Comparison of ENCODE assay signal across 8 cellular contexts in genomic region chr12:103840881-103841689, GRCh38. TPM values are rescaled to one million over a fixed set of nuclear protein-coding genes. Genes with fewer than 3 reads are reported as not detected.
DNase-seq lines count a peak whose midpoint lies in the region; ATAC-seq, FAIRE-seq and TF ChIP-seq lines count a peak whose summit lies in the region.

TSS of gene NT5DC3 (minus strand) at chr12:103841234. CDS start at chr12:103841156, 78 bp downstream.

- peak within 1 kb of the TSS; percentile 91 for H2AFZ ChIP-seq in OCI-LY7 (ENCODE audit: low read length)

- POLR2A ChIA-PET in OCI-LY7 (lab: Charles Lee): interaction anchor here (0.5 to 1.3 kb wide), 4 partner anchors 8 to 811 kb away, joined by 3 to 8 read pairs (median 4); partner anchors contain the start of gene NFYB

- no peak within 1 kb of the TSS for H3K27ac ChIP-seq in OCI-LY7 (ENCODE audit: low read depth, low read length, poor library complexity, severe bottlenecking)

- H3K9me3 Mint-ChIP-seq in activated T-cell treated with anti-CD3 and anti-CD28 coated beads, Interleukin-2, amount 50 U/mL, for 24 hours: no peaks in the 10 kb centered on the region

- no peaks in the 10 kb centered on the region for H3K36me3 ChIP-seq in OCI-LY7 (ENCODE audit: insufficient read depth, low read length)

- intact Hi-C loops in OCI-LY7 (cut with micrococcal nuclease; ENCODE audit: unreplicated experiment): loop anchor here (2.0 kb wide), 1 partner anchor 90 kb away; the partner anchor contains the start of gene HSP90B1

- H3K4me1 ChIP-seq in OCI-LY7 (ENCODE audit: insufficient read depth, low read length, poor library complexity, severe bottlenecking): peaks cover 14% of the 10 kb centered on the region

- TF ChIP-seq CTCF in OCI-LY7 (conservative IDR thresholded peaks at IDR 0.05; ENCODE audit: low read length): no peak

- peak within 1 kb of the TSS; percentile 83 for H3K4me3 Mint-ChIP-seq in activated T-cell treated with anti-CD3 and anti-CD28 coated beads, Interleukin-2, amount 50 U/mL, for 24 hours

- H3K4me1 Mint-ChIP-seq in activated T-cell treated with anti-CD3 and anti-CD28 coated beads, Interleukin-2, amount 50 U/mL, for 24 hours (ENCODE audit: low read depth): peaks cover 28% of the 10 kb centered on the region

- H4K20me1 ChIP-seq in OCI-LY7 (ENCODE audit: insufficient read depth, low read length): no peaks in the 10 kb centered on the region

- H3K9me2 ChIP-seq in OCI-LY7 (ENCODE audit: insufficient read depth, low read length): no peaks in the 10 kb centered on the region

- H3K27ac Mint-ChIP-seq in activated T-cell treated with anti-CD3 and anti-CD28 coated beads, Interleukin-2, amount 50 U/mL, for 24 hours: peak within 1 kb of the TSS; percentile 88

- no peaks in the 10 kb centered on the region for H3K9me3 ChIP-seq in OCI-LY7 (ENCODE audit: low read length)

- FAIRE-seq in HTR-8/SVneo (lab: Jason Lieb, UNC): peak; percentile 98

- H3K4me2 ChIP-seq in OCI-LY7 (ENCODE audit: low read length): peak within 1 kb of the TSS; percentile 99

- no peaks in the 10 kb centered on the region; the same call in 1 of the 2 replicates for H3K79me2 ChIP-seq in OCI-LY7 (ENCODE audit: insufficient read depth, low read depth, low read length)

- DNase-seq in D341Med (ENCODE audit: low spot score) (peak; percentile 97), HTR-8/SVneo (ENCODE audit: insufficient read length, low spot score) (peak; percentile 73), OCI-LY7 (ENCODE audit: low spot score) (peak; percentile 89), myocyte (ENCODE audit: low read depth) (peak; percentile 90)
- DNase-seq in activated T-cell treated with anti-CD3 and anti-CD28 coated beads, Interleukin-2, amount 50 U/mL, for 24 hours: peak; percentile 87
- peak; percentile 63 to 77 for DNase-seq in stimulated activated CD8-positive, alpha-beta memory T cell treated with anti-CD3 and anti-CD28 coated beads, Interleukin-7, amount 100 ng/mL, for 4 hours (ENCODE audit: low read depth in 2 of 2)

- peaks cover 11% of the 10 kb centered on the region for H3K36me3 Mint-ChIP-seq in activated T-cell treated with anti-CD3 and anti-CD28 coated beads, Interleukin-2, amount 50 U/mL, for 24 hours (ENCODE audit: low read depth)

- no peaks in the 10 kb centered on the region for H3K27me3 Mint-ChIP-seq in activated T-cell treated with anti-CD3 and anti-CD28 coated beads, Interleukin-2, amount 50 U/mL, for 24 hours

- no TSS peak for BruUV-seq in OCI-LY7 (replicated peaks; lab: Mats Ljungman, UMichigan)

- CTCF ChIA-PET in OCI-LY7 (lab: Charles Lee; ENCODE audit: unreplicated experiment): interaction anchor here (1.0 kb wide), 1 partner anchor 115 kb away, joined by 4 read pairs; no protein-coding TSS in a partner anchor

- ATAC-seq in GM21381 (IDR thresholded peaks at IDR 0.05; ENCODE audit: unreplicated experiment) (peak; percentile 79), esophagus mucosa (peak; percentile 99)

- H3K4me3 ChIP-seq in OCI-LY7 (ENCODE audit: low read depth, low read length, poor library complexity, severe bottlenecking): peak within 1 kb of the TSS; percentile 99

RNA-seq across cellular contexts. Expression of gene NT5DC3, which starts in this region (rescaled TPM):
- 4.6 and 4.7 TPM in 2 replicates for total RNA-seq in OCI-LY7 (2014; rRNA removed; shearing (Covaris generic))
- total RNA-seq in OCI-LY7 (2022): 6.2 and 7.5 TPM in 2 replicates
- 4.8 TPM for total RNA-seq in esophagus mucosa
- 9.7 and 10.0 TPM in 2 replicates for total RNA-seq in myocyte
- polyA plus RNA-seq in myocyte (2012): 8.3 TPM
